ENCODE assay signal across 16 cellular contexts in genomic region chr3:72317491-72317890, GRCh38.
DNase-seq lines count a peak whose midpoint lies in the region; ATAC-seq and TF ChIP-seq lines count a peak whose summit lies in the region.
"Had no signal": no experiment of that assay in that cellular context is flagged by ENCODE, and none has a peak within 500 bp of the region (broad histone marks: within the 10 kb centered on the region; RNA-seq: fewer than 3 reads in every experiment).

No MANE protein-coding gene starts in this region.

- WGBS in right cardiac atrium, result 63% methylated on average over 7 of the region's 7 CpGs
- WGBS in prostate gland, result 26% methylated on average over 7 of the region's 7 CpGs

- H3K27ac ChIP-seq in brain microvascular endothelial cell (no peak overlapping the region), right cardiac atrium (ENCODE audit: low read length) (no peak overlapping the region), prostate gland (peak overlapping the region; percentile 48 to 56)
- H3K27ac ChIP-seq: neutrophil, thoracic aorta had no signal

- no peak overlapping the region for H3K4me3 ChIP-seq in brain microvascular endothelial cell (ENCODE audit: low read depth, low read length)
- H3K4me3 ChIP-seq in right cardiac atrium (ENCODE audit: low read length), result no peak overlapping the region
- no peak overlapping the region for H3K4me3 ChIP-seq in prostate gland
- H3K4me3 ChIP-seq: HAP-1, thoracic aorta had no signal

- DNase-seq in GM03348 (ENCODE audit: low spot score) (peak; percentile 39), brain microvascular endothelial cell (peak; percentile 12), right cardiac atrium (no peak), prostate gland (ENCODE audit: low spot score) (no peak), NCI-H2029 (lab: John Stamatoyannopoulos, UW) (no peak), GM20000 (ENCODE audit: low spot score) (no peak)
- DNase-seq: activated CD8-positive, alpha-beta memory T cell treated with anti-CD3 and anti-CD28 coated beads for 24 hours; activated naive CD8-positive, alpha-beta T cell treated with anti-CD3 and anti-CD28 coated beads for 36 hours; AML-193; COR-L47; NCI-H748 treated with DMSO at 0.1 percent for 48 hours had no signal

- TF ChIP-seq CTCF in brain microvascular endothelial cell (IDR thresholded peaks at IDR 0.05; ENCODE audit: low read depth, low read length, missing control alignments), result no peak
- no peak for TF ChIP-seq CTCF in prostate gland (IDR thresholded peaks at IDR 0.05)
- no peak for TF ChIP-seq CTCF in GM20000 (IDR thresholded peaks at IDR 0.05; ENCODE audit: extremely low read depth, missing control alignments)

- in situ Hi-C loops in brain microvascular endothelial cell (cut with HindIII; ENCODE audit: low pct_ligation_motif_present, low sequenced_read_pairs), result no loop called here

- H3K36me3 ChIP-seq in brain microvascular endothelial cell (replicated peaks) (no peaks in the 10 kb centered on the region), prostate gland (no peaks in the 10 kb centered on the region)
- H3K36me3 ChIP-seq: HAP-1, neutrophil, thoracic aorta had no signal

- ATAC-seq in right cardiac atrium (peak; percentile 55 to 58), GM19035 (IDR thresholded peaks at IDR 0.05; ENCODE audit: unreplicated experiment) (no peak)
- ATAC-seq: activated CD4-positive, CD25-positive, alpha-beta regulatory T cell treated with anti-CD3 and anti-CD28 coated beads, Interleukin-2, amount 50 U/mL, for 24 hours had no signal

- no peak for TF ChIP-seq POLR2A in prostate gland (IDR thresholded peaks at IDR 0.05)

- H3K27me3 ChIP-seq in brain microvascular endothelial cell (replicated peaks), result no peaks in the 10 kb centered on the region
- H3K27me3 ChIP-seq in right cardiac atrium (ENCODE audit: control insufficient read depth, insufficient read depth), result no peaks in the 10 kb centered on the region
- H3K27me3 ChIP-seq in prostate gland (replicated peaks; ENCODE audit: insufficient read depth), result no peaks in the 10 kb centered on the region
- H3K27me3 ChIP-seq: neutrophil had no signal

- peaks cover 11% of the 10 kb centered on the region for H3K4me1 ChIP-seq in right cardiac atrium (ENCODE audit: control insufficient read depth, insufficient read depth, low read length)
- H3K4me1 ChIP-seq in prostate gland (replicated peaks), result peaks cover 18% of the 10 kb centered on the region
- H3K4me1 ChIP-seq: HAP-1 had no signal

- no peaks in the 10 kb centered on the region for H3K9me3 ChIP-seq in right cardiac atrium (ENCODE audit: control insufficient read depth, low read length)
- H3K9me3 ChIP-seq in prostate gland, result no peaks in the 10 kb centered on the region
- H3K9me3 ChIP-seq: HAP-1, neutrophil, thoracic aorta had no signal

- intact Hi-C loops in right cardiac atrium (cut with DNase I) (no loop called here), prostate gland (cut with DNase I) (no loop called here)

Comparison
In these comparisons a context has a peak if more than half of its experiments do, and no peak if none do; other contexts are left out.
1. DNase-seq: peak in GM03348 (single experiment) and brain microvascular endothelial cell (single experiment); none in right cardiac atrium (0 of 3), prostate gland (single experiment), NCI-H2029 (single experiment) and GM20000 (single experiment).
2. H3K27ac ChIP-seq: peak in prostate gland (2 of 2); none in brain microvascular endothelial cell (single experiment) and right cardiac atrium (single experiment).